ENCODE assay signal across 8 cellular contexts in genomic region chr9:127567119-127567897, GRCh38. TPM values are rescaled to one million over a fixed set of nuclear protein-coding genes. Genes with fewer than 3 reads are reported as not detected.
A peak's percentile ranks its signal among the peaks of the same experiment; 100 is the strongest.
DNase-seq lines count a peak whose midpoint lies in the region; ATAC-seq and TF ChIP-seq lines count a peak whose summit lies in the region.

No MANE protein-coding gene starts in this region.

- H3K27ac Mint-ChIP-seq in brain, result peak overlapping the region; percentile 75 to 94 (median 81)

- H3K27ac ChIP-seq in HUES6 (ENCODE audit: low read depth, low read length) (no peak overlapping the region), substantia nigra (ENCODE audit: low read depth, low read length, poor library complexity, severe bottlenecking) (peak overlapping the region; percentile 55)

- peaks cover 0 to 2% (median 0%) of the 10 kb centered on the region in 5 experiments for H3K9me3 Mint-ChIP-seq in brain

- H3K27me3 Mint-ChIP-seq in brain, result no peaks in the 10 kb centered on the region

- H3K4me1 Mint-ChIP-seq in brain, result peaks cover 55% of the 10 kb centered on the region

- H3K9ac ChIP-seq in HUES6 (ENCODE audit: low read length), result peak overlapping the region; percentile 70

- ATAC-seq in omental fat pad (ENCODE audit: low FRiP score) (no peak), GM19035 (IDR thresholded peaks at IDR 0.05; ENCODE audit: unreplicated experiment) (no peak)

- H3K36me3 Mint-ChIP-seq in brain, result peaks cover 14% of the 10 kb centered on the region

- peak overlapping the region; percentile 71 for H3K4me3 ChIP-seq in AG09309 (ENCODE audit: control insufficient read depth, low read depth, low read length)
- peak overlapping the region; percentile 80 for H3K4me3 ChIP-seq in HUES6 (ENCODE audit: low read depth, low read length)

- H3K36me3 ChIP-seq in HUES6 (ENCODE audit: control insufficient read depth, insufficient read depth, low read length), result no peaks in the 10 kb centered on the region

- DNase-seq in AG09309 (ENCODE audit: low read depth), result no peak
- peak; percentile 75 for DNase-seq in kidney tubule cell (ENCODE audit: low spot score)
- peak in 4 of 49 donors; percentile 21 to 78 (median 40) for DNase-seq in substantia nigra (lab: John Stamatoyannopoulos, UW)
- no peak for DNase-seq in NOMO-1 treated with dmso at 0.1 percent for 144 hours (lab: John Stamatoyannopoulos, UW; ENCODE audit: unreplicated experiment)
- no peak for DNase-seq in omental fat pad (ENCODE audit: low spot score)

- peak overlapping the region; percentile 82 to 94 (median 86) for H3K4me3 Mint-ChIP-seq in brain

- TF ChIP-seq CTCF in AG09309 (IDR thresholded peaks at IDR 0.05; ENCODE audit: control insufficient read depth, insufficient read depth, low read depth, low read length, missing control alignments), result no peak
- TF ChIP-seq CTCF in brain (conservative IDR thresholded peaks at IDR 0.05), result no peak
- TF ChIP-seq CTCF in omental fat pad (IDR thresholded peaks at IDR 0.05), result no peak

- peaks cover 35% of the 10 kb centered on the region for H3K4me1 ChIP-seq in HUES6 (ENCODE audit: control insufficient read depth, insufficient read depth, low read length)

- H3K9me3 ChIP-seq in HUES6 (ENCODE audit: control insufficient read depth, insufficient read depth, low read depth, low read length), result no peaks in the 10 kb centered on the region

- peaks cover 12% of the 10 kb centered on the region for H3K27me3 ChIP-seq in HUES6 (ENCODE audit: control insufficient read depth, insufficient read depth, low read length)

RNA-seq across cellular contexts. Expression of gene STXBP1, which starts 44.8 kb away (rescaled TPM):
- polyA plus RNA-seq in brain (ENCODE audit: insufficient read depth, low read depth, low replicate concordance), result 298 TPM
- total RNA-seq in omental fat pad, result 10 to 100 TPM; 47.0 to 81.0 (median 66.4) TPM
